In the genomic region with DNA sequence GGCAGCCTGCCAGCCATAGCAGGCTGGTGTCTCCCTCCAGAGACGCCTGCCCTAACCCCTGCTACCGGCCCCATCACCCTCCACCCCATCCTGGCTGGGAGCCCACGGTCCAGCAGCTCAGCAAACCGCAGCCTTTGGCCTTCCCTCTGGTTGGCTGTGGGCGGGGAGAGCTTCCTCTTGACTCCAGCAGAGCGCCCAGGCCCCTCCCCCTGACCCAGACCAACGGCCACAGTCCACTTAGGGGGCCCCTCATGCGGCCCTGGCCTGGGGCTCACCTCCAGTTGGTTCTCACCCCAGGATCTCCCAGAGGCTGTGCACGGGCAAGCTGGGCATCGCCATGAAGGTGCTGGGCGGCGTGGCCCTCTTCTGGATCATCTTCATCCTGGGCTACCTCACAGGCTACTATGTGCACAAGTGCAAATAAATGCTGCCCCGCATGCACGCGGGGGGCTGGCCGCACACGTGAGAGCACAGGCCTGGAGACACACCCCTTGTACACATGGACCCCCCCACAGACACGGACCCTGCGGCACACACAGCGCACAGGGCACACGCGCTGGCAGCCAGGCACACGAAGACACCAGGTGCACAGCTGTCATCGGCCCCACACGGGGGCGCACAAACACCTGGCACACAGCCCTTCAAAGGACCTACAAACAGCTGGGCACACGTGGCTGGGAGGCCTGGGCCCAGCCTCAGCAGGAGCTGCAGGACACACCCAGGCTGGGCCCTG, we compare ENCODE assay signal across 8 cellular contexts. TPM values are rescaled to one million over a fixed set of nuclear protein-coding genes. Genes with fewer than 3 reads are reported as not detected.
DNase-seq lines count a peak whose midpoint lies in the region; ATAC-seq, FAIRE-seq and TF ChIP-seq lines count a peak whose summit lies in the region.

No MANE protein-coding gene starts in this region.

- H3K4me1 ChIP-seq in K562 (replicated peaks in 1 of 2; ENCODE audit: control insufficient read depth in 2 of 2, insufficient read depth in 2 of 2, low read length in 2 of 2) (peaks cover 26 to 87% of the 10 kb centered on the region in 2 experiments), keratinocyte (ENCODE audit: control insufficient read depth, extremely low read depth, insufficient read depth, low read length) (peaks cover 5% of the 10 kb centered on the region)

- H3K4me3 ChIP-seq in SU-DHL-6 (ENCODE audit: insufficient read depth, low read length, poor library complexity, severe bottlenecking) (no peak overlapping the region), K562 (peak overlapping the region; percentile 7; the same call in 1 of the 2 replicates), keratinocyte (ENCODE audit: control insufficient read depth in 2 of 3, extremely low read depth in 1 of 3, insufficient read depth in 2 of 3, low read depth in 1 of 3, low read length in 3 of 3) (no peak overlapping the region)

- H3K27ac Mint-ChIP-seq in stimulated activated memory B cell treated with anti-CD40 and anti-IgM and Interleukin-4, amounts not matched to agents 10 μg/mL and 1 μg/mL and 100 μg/mL, for 72 hours, result peak overlapping the region; percentile 17
- no peak overlapping the region for H3K27ac Mint-ChIP-seq in mesothelial cell of epicardium

- CTCF ChIA-PET in GM10248 (lab: Yijun Ruan, JAX) (interaction anchor here (0.7 to 2.2 kb wide), 13 partner anchors 8 to 1867 kb away, joined by 3 to 18 read pairs (median 5); partner anchors contain the start of gene LRRC47), K562 (lab: Yijun Ruan, JAX; ENCODE audit: low intra/inter-chr PET ratio) (no interaction called here)

- H4K20me1 ChIP-seq in SU-DHL-6 (ENCODE audit: low read depth, low read length) (no peaks in the 10 kb centered on the region), K562 (replicated peaks; ENCODE audit: control insufficient read depth, insufficient read depth, low read length) (no peaks in the 10 kb centered on the region), keratinocyte (ENCODE audit: control insufficient read depth, extremely low read depth, insufficient read depth, low read length) (no peaks in the 10 kb centered on the region)

- intact Hi-C loops in K562 (cut with micrococcal nuclease), result loop anchor here (2.0 to 5.0 kb wide), 4 partner anchors 29 to 125 kb away; partner anchors contain the start of genes C1orf174, CEP104 and DFFB

- H3K36me3 ChIP-seq in SU-DHL-6 (ENCODE audit: low read length) (no peaks in the 10 kb centered on the region), K562 (ENCODE audit: control insufficient read depth, insufficient read depth, low read length) (peaks cover 28% of the 10 kb centered on the region; the same call in 2 of the 3 replicates), keratinocyte (ENCODE audit: control insufficient read depth in 2 of 2, extremely low read depth in 1 of 2, insufficient read depth in 2 of 2, low read length in 2 of 2) (peaks cover 6 to 7% of the 10 kb centered on the region in 2 experiments)

- no peaks in the 10 kb centered on the region for H3F3A ChIP-seq in SU-DHL-6 (ENCODE audit: insufficient read depth)

- H3K4me2 ChIP-seq in SU-DHL-6 (ENCODE audit: low read depth, low read length, poor library complexity, severe bottlenecking) (no peak overlapping the region), K562 (ENCODE audit: insufficient read depth, low read length) (peak overlapping the region; percentile 92), keratinocyte (ENCODE audit: control insufficient read depth, extremely low read depth, insufficient read depth, low read depth, low read length) (no peak overlapping the region)

- in situ Hi-C loops in K562 (cut with MboI), result no loop called here

- H3K79me2 ChIP-seq in SU-DHL-6 (ENCODE audit: insufficient read depth, low read length) (no peaks in the 10 kb centered on the region), K562 (ENCODE audit: control insufficient read depth, insufficient read depth, low read length) (peaks cover 38% of the 10 kb centered on the region), keratinocyte (ENCODE audit: control insufficient read depth, insufficient read depth, low read length) (no peaks in the 10 kb centered on the region)

- no peak; the same call in 1 of the 2 replicates for TF ChIP-seq EP300 in K562 (IDR thresholded peaks at IDR 0.05; ENCODE audit: low read length)

- DNase-seq in GM10248 (ENCODE audit: extremely low spot score), result peak; percentile 77
- DNase-seq in LoVo (ENCODE audit: low spot score), result peak; percentile 26
- peak; percentile 85 to 98 (median 91) for DNase-seq in K562 (ENCODE audit: extremely low read depth in 1 of 4, low spot score in 3 of 4)
- peak; percentile 64 for DNase-seq in keratinocyte (ENCODE audit: low read depth, low spot score)
- DNase-seq in mesothelial cell of epicardium (ENCODE audit: low spot score in 2 of 2, unreplicated experiment in 2 of 2), result no peak

- peak; percentile 15 to 66; a peak in 3 of 4 replicates for TF ChIP-seq RAD21 in K562 (CRISPR knock-in tag; conservative IDR thresholded peaks at IDR 0.05 in 1 of 2, IDR thresholded peaks at IDR 0.05 in 1 of 2)

- no peaks in the 10 kb centered on the region for H3K9me2 ChIP-seq in SU-DHL-6 (replicated peaks; ENCODE audit: insufficient read depth, low read length)

- H3K4me3 Mint-ChIP-seq in stimulated activated memory B cell treated with anti-CD40 and anti-IgM and Interleukin-4, amounts not matched to agents 10 μg/mL and 1 μg/mL and 100 μg/mL, for 72 hours, result peak overlapping the region; percentile 41
- no peak overlapping the region for H3K4me3 Mint-ChIP-seq in mesothelial cell of epicardium

- no peaks in the 10 kb centered on the region for H3K27me3 Mint-ChIP-seq in stimulated activated memory B cell treated with anti-CD40 and anti-IgM and Interleukin-4, amounts not matched to agents 10 μg/mL and 1 μg/mL and 100 μg/mL, for 72 hours
- H3K27me3 Mint-ChIP-seq in mesothelial cell of epicardium (ENCODE audit: low read depth), result no peaks in the 10 kb centered on the region

- H3K27ac ChIP-seq in SU-DHL-6 (ENCODE audit: low read depth, low read length) (no peak overlapping the region), K562 (ENCODE audit: extremely low read depth, low read depth, low read length) (peak overlapping the region; percentile 66), keratinocyte (ENCODE audit: control insufficient read depth, insufficient read depth, low read length) (no peak overlapping the region)

- H3K36me3 Mint-ChIP-seq in stimulated activated memory B cell treated with anti-CD40 and anti-IgM and Interleukin-4, amounts not matched to agents 10 μg/mL and 1 μg/mL and 100 μg/mL, for 72 hours, result peaks cover 16% of the 10 kb centered on the region
- peaks cover 14% of the 10 kb centered on the region for H3K36me3 Mint-ChIP-seq in mesothelial cell of epicardium

- peak; percentile 47; the same call in 1 of the 2 replicates for TF ChIP-seq POLR2A in K562 (conservative IDR thresholded peaks at IDR 0.05)

- WGBS in K562 (ENCODE audit: insufficient coverage, low coverage, missing lambda C conversion rate), result 5% methylated on average over 27 of the region's 27 CpGs

- H3K9ac ChIP-seq in SU-DHL-6 (ENCODE audit: low read length) (no peak overlapping the region), K562 (ENCODE audit: insufficient read depth in 1 of 2, low read depth in 2 of 2, low read length in 2 of 2) (peak overlapping the region; percentile 60 to 84), keratinocyte (ENCODE audit: control insufficient read depth, extremely low read depth, insufficient read depth, low read length) (no peak overlapping the region)

- H3K9me1 ChIP-seq in K562 (ENCODE audit: control insufficient read depth, insufficient read depth, low read length) (peaks cover 5% of the 10 kb centered on the region), keratinocyte (ENCODE audit: control insufficient read depth, extremely low read depth, insufficient read depth, low read length) (no peaks in the 10 kb centered on the region)

- peak; percentile 71 for ATAC-seq in K562
- peak; percentile 55 for ATAC-seq in stimulated activated memory B cell treated with anti-CD40 and anti-IgM and Interleukin-4, amounts not matched to agents 10 μg/mL and 1 μg/mL and 100 μg/mL, for 72 hours
- ATAC-seq in GM19397 (IDR thresholded peaks at IDR 0.05; ENCODE audit: unreplicated experiment), result no peak

- TF ChIP-seq CTCF in GM10248 (IDR thresholded peaks at IDR 0.05; ENCODE audit: control extremely low read depth, extremely low read depth, low read depth, missing control alignments) (peak; percentile 69), SU-DHL-6 (IDR thresholded peaks at IDR 0.05; ENCODE audit: insufficient read depth, low read length, poor library complexity, severe bottlenecking) (peak; percentile 18), K562 (IDR thresholded peaks at IDR 0.05 in 2 of 3, conservative IDR thresholded peaks at IDR 0.05 in 1 of 3; ENCODE audit: insufficient read depth in 2 of 3, low read depth in 1 of 3, low read length in 3 of 3) (peak; percentile 66 to 79 (median 69)), keratinocyte (optimal IDR thresholded peaks at IDR 0.05 in 1 of 3, IDR thresholded peaks at IDR 0.05 in 1 of 3, conservative IDR thresholded peaks at IDR 0.05 in 1 of 3; ENCODE audit: extremely low read depth in 1 of 3, insufficient read depth in 2 of 3, low read length in 3 of 3) (peak; percentile 60 to 91 (median 78)), mesothelial cell of epicardium (IDR thresholded peaks at IDR 0.05; ENCODE audit: unreplicated experiment) (no peak)

- dilution Hi-C loops in keratinocyte (cut with MboI; ENCODE audit: extremely low pct_ligation_motif_present, low sequenced_read_pairs), result no loop called here

- no peaks in the 10 kb centered on the region for H3K9me3 Mint-ChIP-seq in stimulated activated memory B cell treated with anti-CD40 and anti-IgM and Interleukin-4, amounts not matched to agents 10 μg/mL and 1 μg/mL and 100 μg/mL, for 72 hours
- no peaks in the 10 kb centered on the region for H3K9me3 Mint-ChIP-seq in mesothelial cell of epicardium

- peaks cover 38% of the 10 kb centered on the region for H3K4me1 Mint-ChIP-seq in stimulated activated memory B cell treated with anti-CD40 and anti-IgM and Interleukin-4, amounts not matched to agents 10 μg/mL and 1 μg/mL and 100 μg/mL, for 72 hours
- peaks cover 22% of the 10 kb centered on the region for H3K4me1 Mint-ChIP-seq in mesothelial cell of epicardium

- H2AFZ ChIP-seq in SU-DHL-6 (ENCODE audit: low read depth, low read length, severe bottlenecking), result no peak overlapping the region
- H2AFZ ChIP-seq in K562 (ENCODE audit: low read depth, low read length), result peak overlapping the region; percentile 42
- H2AFZ ChIP-seq in keratinocyte (ENCODE audit: control insufficient read depth, low read length), result no peak overlapping the region

- peak; percentile 11 for FAIRE-seq in K562 (lab: Jason Lieb, UNC)
- FAIRE-seq in keratinocyte (lab: Jason Lieb, UNC), result peak; percentile 60

- H3K27me3 ChIP-seq in SU-DHL-6 (ENCODE audit: low read length), result no peaks in the 10 kb centered on the region
- no peaks in the 10 kb centered on the region for H3K27me3 ChIP-seq in K562 (ENCODE audit: control insufficient read depth in 2 of 2, insufficient read depth in 2 of 2, low read length in 2 of 2)
- H3K27me3 ChIP-seq in keratinocyte (ENCODE audit: control insufficient read depth, extremely low read depth, insufficient read depth, low read length), result no peaks in the 10 kb centered on the region

- POLR2A ChIA-PET in GM10248 (lab: Yijun Ruan, JAX) (interaction anchor here (0.5 kb wide), 1 partner anchor 1896 kb away, joined by 5 read pairs; no protein-coding TSS in a partner anchor), K562 (lab: Yijun Ruan, JAX) (interaction anchor here (0.6 to 2.3 kb wide), 13 partner anchors 9 to 217 kb away, joined by 3 to 14 read pairs (median 3); partner anchors contain the start of gene LRRC47)

- no peaks in the 10 kb centered on the region for H3K9me3 ChIP-seq in SU-DHL-6 (ENCODE audit: insufficient read depth, low read length)
- no peaks in the 10 kb centered on the region for H3K9me3 ChIP-seq in K562 (replicated peaks; ENCODE audit: control insufficient read depth, insufficient read depth, low read depth, low read length)
- no peaks in the 10 kb centered on the region for H3K9me3 ChIP-seq in keratinocyte (ENCODE audit: control insufficient read depth, low read depth, low read length)

- BruUV-seq in K562 (replicated peaks; lab: Mats Ljungman, UMichigan), result no TSS peak

RNA-seq across cellular contexts. Expression of gene SMIM1, which starts 3.1 kb away (rescaled TPM):
- 5.3 and 30.5 TPM in 2 replicates for total RNA-seq in K562 (2011; cell fraction: chromatin; rRNA removed; ENCODE audit: low replicate concordance)
- total RNA-seq in K562 (2011; cell fraction: nucleolus; rRNA removed), result 40.4 and 40.7 TPM in 2 replicates
- 9.1 and 19.0 TPM in 2 replicates for total RNA-seq in K562 (2011; cell fraction: nucleoplasm; rRNA removed)
- 85.6 and 123 TPM in 2 replicates for total RNA-seq in K562 (2014; rRNA removed)
- total RNA-seq in K562 (2014; rRNA removed; fragmentation: Illumina TruSeq; extraction: Trizol), result 1.8 and 2.3 TPM in 2 replicates
- total RNA-seq in K562 (2015; rRNA removed; fragmentation: Illumina TruSeq; extraction: Trizol), result 31.5 and 44.3 TPM in 2 replicates
- total RNA-seq in K562 (2021), result 125 and 150 TPM in 2 replicates
- 9.2 and 18.1 TPM in 2 replicates for polyA plus RNA-seq in K562 (2011; rRNA removed)
- 36.5 and 175 TPM in 2 replicates for polyA plus RNA-seq in K562 (2011; cell fraction: cytosol; rRNA removed)
- polyA plus RNA-seq in K562 (2011; cell fraction: nucleus; rRNA removed), result 13.1 and 20.5 TPM in 2 replicates
- polyA plus RNA-seq in K562 (2012), result 41.4 and 55.0 TPM in 2 replicates
- 5.0 and 24.5 TPM in 2 replicates for polyA plus RNA-seq in K562 (2014; fragmentation: Illumina TruSeq; extraction: Trizol)
- polyA plus RNA-seq in K562 (2014; fragmentation: Nextera tagmentation; extraction: Ambion mirVana), result 10 to 100 TPM; 11.1 to 24.3 TPM
- polyA plus RNA-seq in K562 (2014; rRNA removed), result 60.6 and 93.3 TPM in 2 replicates
- 1.9 and 3.0 TPM in 2 replicates for polyA minus RNA-seq in K562 (2011; rRNA and poly(A)+ RNA removed)
- 41.1 and 43.1 TPM in 2 replicates for polyA minus RNA-seq in K562 (2011; cell fraction: cytosol; rRNA and poly(A)+ RNA removed)
- polyA minus RNA-seq in K562 (2011; cell fraction: nucleus; rRNA and poly(A)+ RNA removed), result 43.8 and 48.5 TPM in 2 replicates
- 0.79 to 1.3 TPM (median 1.0 TPM) in 3 replicates for polyA plus RNA-seq in keratinocyte
- polyA plus RNA-seq in keratinocyte (2011; ENCODE audit: low read depth), result 0.57 TPM
- polyA plus RNA-seq in keratinocyte (2011; cell fraction: cytosol; rRNA removed), result 0.29 and 1.8 TPM in 2 replicates
- 0.57 TPM in 1 of 2 replicates, not detected in the other for polyA plus RNA-seq in keratinocyte (2011; cell fraction: nucleus; rRNA removed)
- polyA plus RNA-seq in keratinocyte (2012; ENCODE audit: low replicate concordance), result 3.9 TPM in 1 of 2 replicates, not detected in the other
- 0.76 to 1.9 TPM in 2 of 3 replicates, not detected in the other for polyA minus RNA-seq in keratinocyte
- 7.5 TPM for polyA minus RNA-seq in keratinocyte (2011; cell fraction: cytosol; rRNA and poly(A)+ RNA removed)
- polyA minus RNA-seq in keratinocyte (2011; cell fraction: nucleus; rRNA and poly(A)+ RNA removed), result not detected in 2 replicates
- 10.1 to 12.1 TPM (median 11.6 TPM) in 3 replicates for total RNA-seq in mesothelial cell of epicardium

RNA-seq across cellular contexts. Expression of gene LRRC47, which starts 20.6 kb away (rescaled TPM):
- total RNA-seq in K562 (2011; cell fraction: chromatin; rRNA removed; ENCODE audit: low replicate concordance), result 34.3 and 41.1 TPM in 2 replicates
- total RNA-seq in K562 (2011; cell fraction: nucleolus; rRNA removed), result 26.5 and 28.3 TPM in 2 replicates
- total RNA-seq in K562 (2011; cell fraction: nucleoplasm; rRNA removed), result 21.3 and 26.0 TPM in 2 replicates
- total RNA-seq in K562 (2014; rRNA removed) (44.3 and 45.5 TPM in 2 replicates), K562 (2014; rRNA removed; fragmentation: Illumina TruSeq; extraction: Trizol) (40.8 and 43.7 TPM in 2 replicates), K562 (2015; rRNA removed; fragmentation: Illumina TruSeq; extraction: Trizol) (33.5 and 35.1 TPM in 2 replicates), K562 (2021) (68.0 and 68.5 TPM in 2 replicates), mesothelial cell of epicardium (55.4 to 61.9 TPM (median 55.9 TPM) in 3 replicates)
- polyA plus RNA-seq in K562 (2011; rRNA removed) (34.2 and 45.2 TPM in 2 replicates), K562 (2014; fragmentation: Illumina TruSeq; extraction: Trizol) (36.6 and 48.7 TPM in 2 replicates), K562 (2014; fragmentation: Nextera tagmentation; extraction: Ambion mirVana) (1 to 10 TPM; 4.6 to 5.3 TPM), K562 (2014; rRNA removed) (30.6 and 35.9 TPM in 2 replicates), keratinocyte (20.5 to 40.1 TPM (median 33.1 TPM) in 3 replicates)
- polyA plus RNA-seq in K562 (2011; cell fraction: cytosol; rRNA removed), result 20.3 and 23.8 TPM in 2 replicates
- polyA plus RNA-seq in K562 (2011; cell fraction: nucleus; rRNA removed), result 24.3 and 29.5 TPM in 2 replicates
- polyA plus RNA-seq in K562 (2012), result 29.3 and 57.5 TPM in 2 replicates
- polyA minus RNA-seq in K562 (2011; rRNA and poly(A)+ RNA removed), result 22.8 and 40.7 TPM in 2 replicates
- 12.9 and 21.0 TPM in 2 replicates for polyA minus RNA-seq in K562 (2011; cell fraction: cytosol; rRNA and poly(A)+ RNA removed)
- polyA minus RNA-seq in K562 (2011; cell fraction: nucleus; rRNA and poly(A)+ RNA removed), result 8.6 and 10.7 TPM in 2 replicates
- 15.4 TPM for polyA plus RNA-seq in keratinocyte (2011; ENCODE audit: low read depth)
- polyA plus RNA-seq in keratinocyte (2011; cell fraction: cytosol; rRNA removed), result 18.4 and 23.1 TPM in 2 replicates
- 36.8 and 48.9 TPM in 2 replicates for polyA plus RNA-seq in keratinocyte (2011; cell fraction: nucleus; rRNA removed)
- polyA plus RNA-seq in keratinocyte (2012; ENCODE audit: low replicate concordance), result 24.3 and 33.2 TPM in 2 replicates
- polyA minus RNA-seq in keratinocyte, result 8.1 to 12.9 TPM (median 12.5 TPM) in 3 replicates
- 23.0 TPM for polyA minus RNA-seq in keratinocyte (2011; cell fraction: cytosol; rRNA and poly(A)+ RNA removed)
- polyA minus RNA-seq in keratinocyte (2011; cell fraction: nucleus; rRNA and poly(A)+ RNA removed), result 11.6 and 14.4 TPM in 2 replicates

RNA-seq across cellular contexts. Expression of gene CCDC27, which starts 23.4 kb away (rescaled TPM):
- not detected in 2 replicates for total RNA-seq in K562 (2011; cell fraction: chromatin; rRNA removed; ENCODE audit: low replicate concordance)
- total RNA-seq in K562 (2011; cell fraction: nucleolus; rRNA removed), result not detected in 2 replicates
- not detected in 2 replicates for total RNA-seq in K562 (2011; cell fraction: nucleoplasm; rRNA removed)
- total RNA-seq in K562 (2014; rRNA removed) (not detected in 2 replicates), K562 (2014; rRNA removed; fragmentation: Illumina TruSeq; extraction: Trizol) (0.04 TPM in 1 of 2 replicates, not detected in the other), K562 (2015; rRNA removed; fragmentation: Illumina TruSeq; extraction: Trizol) (not detected in 2 replicates), K562 (2021) (not detected in 2 replicates), mesothelial cell of epicardium (not detected in 3 replicates)
- polyA plus RNA-seq in K562 (2011; rRNA removed) (not detected in 2 replicates), K562 (2014; fragmentation: Illumina TruSeq; extraction: Trizol) (not detected in 2 replicates), K562 (2014; fragmentation: Nextera tagmentation; extraction: Ambion mirVana) (under 1 TPM in 1 of 2 experiments, not detected in 1; 0.01 TPM), K562 (2014; rRNA removed) (not detected in 2 replicates), keratinocyte (not detected in 3 replicates)
- not detected in 2 replicates for polyA plus RNA-seq in K562 (2011; cell fraction: cytosol; rRNA removed)
- polyA plus RNA-seq in K562 (2011; cell fraction: nucleus; rRNA removed), result not detected in 2 replicates
- polyA plus RNA-seq in K562 (2012), result 0.05 TPM in 1 of 2 replicates, not detected in the other
- not detected in 2 replicates for polyA minus RNA-seq in K562 (2011; rRNA and poly(A)+ RNA removed)
- not detected in 2 replicates for polyA minus RNA-seq in K562 (2011; cell fraction: cytosol; rRNA and poly(A)+ RNA removed)
- polyA minus RNA-seq in K562 (2011; cell fraction: nucleus; rRNA and poly(A)+ RNA removed), result not detected in 2 replicates
- not detected for polyA plus RNA-seq in keratinocyte (2011; ENCODE audit: low read depth)
- not detected in 2 replicates for polyA plus RNA-seq in keratinocyte (2011; cell fraction: cytosol; rRNA removed)
- not detected in 2 replicates for polyA plus RNA-seq in keratinocyte (2011; cell fraction: nucleus; rRNA removed)
- not detected in 2 replicates for polyA plus RNA-seq in keratinocyte (2012; ENCODE audit: low replicate concordance)
- polyA minus RNA-seq in keratinocyte, result not detected in 3 replicates
- polyA minus RNA-seq in keratinocyte (2011; cell fraction: cytosol; rRNA and poly(A)+ RNA removed), result not detected
- polyA minus RNA-seq in keratinocyte (2011; cell fraction: nucleus; rRNA and poly(A)+ RNA removed), result not detected in 2 replicates

Comparison
In these comparisons a context has a peak if more than half of its experiments do, and no peak if none do; other contexts are left out.
1. DNase-seq: peak in GM10248 (single experiment), LoVo (single experiment), K562 (4 of 4) and keratinocyte (single experiment); none in mesothelial cell of epicardium (0 of 2).
2. H3K9ac ChIP-seq: peak in K562 (2 of 2); none in SU-DHL-6 (single experiment) and keratinocyte (single experiment).